ENCODE assay signal across 1 cellular context in genomic region chr11:68314886-68315580, GRCh38.
TF ChIP-seq lines count a peak whose summit lies in the region.

No MANE protein-coding gene starts in this region.

TF ChIP-seq in HepG2, 621 proteins besides CTCF, POLR2A, EP300 and RAD21 (continued from another document and continues in another):
- TF ChIP-seq ZKSCAN8 (CRISPR knock-in tag; IDR thresholded peaks at IDR 0.05; ENCODE audit: borderline replicate concordance) (peak; percentile 66; the same call in 1 of the 2 replicates), FUBP1 (CRISPR knock-in tag; IDR thresholded peaks at IDR 0.05; ENCODE audit: borderline replicate concordance) (no peak), ZNF800 (CRISPR knock-in tag; IDR thresholded peaks at IDR 0.05) (peak; percentile 46), ZMYM3 (CRISPR knock-in tag; IDR thresholded peaks at IDR 0.05) (peak; percentile 100), ZNF770 (CRISPR knock-in tag; IDR thresholded peaks at IDR 0.05) (peak; percentile 40; the same call in 1 of the 2 replicates), ZNF280D (CRISPR knock-in tag; IDR thresholded peaks at IDR 0.05) (no peak; the same call in 1 of the 2 replicates), ZNF784 (CRISPR knock-in tag; IDR thresholded peaks at IDR 0.05; ENCODE audit: borderline replicate concordance) (peak; percentile 59; the same call in 1 of the 2 replicates), FOSL1 (CRISPR knock-in tag; IDR thresholded peaks at IDR 0.05; ENCODE audit: borderline replicate concordance) (no peak), AKAP8 (CRISPR knock-in tag; IDR thresholded peaks at IDR 0.05) (peak; percentile 91), MATR3 (CRISPR knock-in tag; IDR thresholded peaks at IDR 0.05) (no peak), TFDP1 (CRISPR knock-in tag; IDR thresholded peaks at IDR 0.05; ENCODE audit: borderline replicate concordance) (0 out of 2 replicates have a peak, but pooled peaks have one; percentile 18), KLF6 (CRISPR knock-in tag; IDR thresholded peaks at IDR 0.05) (peak; percentile 39; the same call in 1 of the 2 replicates), ZNF687 (CRISPR knock-in tag; IDR thresholded peaks at IDR 0.05) (peak; percentile 92), ZNF136 (CRISPR knock-in tag; IDR thresholded peaks at IDR 0.05; ENCODE audit: low read depth) (no peak; the same call in 1 of the 2 replicates), UBTF (CRISPR knock-in tag; IDR thresholded peaks at IDR 0.05) (peak; percentile 92), DMTF1 (CRISPR knock-in tag; IDR thresholded peaks at IDR 0.05) (no peak), ZNF121 (CRISPR knock-in tag; IDR thresholded peaks at IDR 0.05) (peak; percentile 49; the same call in 1 of the 2 replicates), SOX13 (IDR thresholded peaks at IDR 0.05) (peak; percentile 55; the same call in 1 of the 2 replicates), SOX13 (CRISPR knock-in tag; conservative IDR thresholded peaks at IDR 0.05 in 1 of 2, IDR thresholded peaks at IDR 0.05 in 1 of 2) (peak in 1 of 2 experiments; percentile 86; a peak in 2 of 4 replicates), REST (IDR thresholded peaks at IDR 0.05; ENCODE audit: borderline replicate concordance in 1 of 2, low read depth in 1 of 2, low read length in 2 of 2) (peak; percentile 41 to 90), ZNF414 (CRISPR knock-in tag; IDR thresholded peaks at IDR 0.05) (peak; percentile 67), ZNF598 (CRISPR knock-in tag; IDR thresholded peaks at IDR 0.05; ENCODE audit: borderline replicate concordance) (no peak)
